Comparison of ENCODE assay signal across 1 cellular context in the genomic region with DNA sequence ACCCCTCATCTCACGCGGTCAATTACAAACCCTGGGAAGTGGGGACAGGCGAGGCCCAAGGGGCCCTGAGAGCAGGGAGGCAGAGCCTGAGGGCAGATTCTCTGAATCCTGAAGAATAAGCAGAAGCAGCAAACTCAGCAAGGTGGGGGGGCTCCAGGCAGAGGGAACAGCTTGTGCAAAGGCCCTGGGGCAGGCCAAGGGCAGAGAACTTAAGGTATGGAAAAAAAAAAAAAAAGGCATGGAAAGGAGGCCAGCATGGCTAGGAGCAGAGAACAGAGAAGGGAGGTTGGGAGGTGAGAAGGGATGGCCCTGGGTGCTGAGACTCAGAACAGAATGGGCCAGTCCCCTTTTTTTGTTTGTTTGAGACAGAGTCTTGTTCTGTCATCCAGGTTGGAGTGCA.
A peak's percentile ranks its signal among the peaks of the same experiment; 100 is the strongest.
TF ChIP-seq lines count a peak whose summit lies in the region.

No MANE protein-coding gene starts in this region.

TF ChIP-seq in K562, 482 proteins besides CTCF, POLR2A, EP300 and RAD21 (continues in another document):
- no peak for TF ChIP-seq CREM (IDR thresholded peaks at IDR 0.05; ENCODE audit: low read depth)
- TF ChIP-seq, protein P1, sequence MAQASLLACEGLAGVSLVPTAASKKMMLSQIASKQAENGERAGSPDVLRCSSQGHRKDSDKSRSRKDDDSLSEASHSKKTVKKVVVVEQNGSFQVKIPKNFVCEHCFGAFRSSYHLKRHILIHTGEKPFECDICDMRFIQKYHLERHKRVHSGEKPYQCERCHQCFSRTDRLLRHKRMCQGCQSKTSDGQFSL (CRISPR knock-in tag; IDR thresholded peaks at IDR 0.05) = peak; percentile 73
- TF ChIP-seq, protein P1 (tag; IDR thresholded peaks at IDR 0.05) = no peak
- TF ChIP-seq HCFC1 (IDR thresholded peaks at IDR 0.05; ENCODE audit: low read depth, low read length) = no peak
- no peak for TF ChIP-seq RB1 (IDR thresholded peaks at IDR 0.05; ENCODE audit: low read depth)
- no peak for TF ChIP-seq ZNF316 (IDR thresholded peaks at IDR 0.05)
- peak; percentile 31 to 43; a peak in 1 of 4 replicates for TF ChIP-seq KDM1A (IDR thresholded peaks at IDR 0.05)
- TF ChIP-seq RBM25 (IDR thresholded peaks at IDR 0.05; ENCODE audit: low read depth, low read length, severe bottlenecking) = peak; percentile 80
- TF ChIP-seq, protein P2, sequence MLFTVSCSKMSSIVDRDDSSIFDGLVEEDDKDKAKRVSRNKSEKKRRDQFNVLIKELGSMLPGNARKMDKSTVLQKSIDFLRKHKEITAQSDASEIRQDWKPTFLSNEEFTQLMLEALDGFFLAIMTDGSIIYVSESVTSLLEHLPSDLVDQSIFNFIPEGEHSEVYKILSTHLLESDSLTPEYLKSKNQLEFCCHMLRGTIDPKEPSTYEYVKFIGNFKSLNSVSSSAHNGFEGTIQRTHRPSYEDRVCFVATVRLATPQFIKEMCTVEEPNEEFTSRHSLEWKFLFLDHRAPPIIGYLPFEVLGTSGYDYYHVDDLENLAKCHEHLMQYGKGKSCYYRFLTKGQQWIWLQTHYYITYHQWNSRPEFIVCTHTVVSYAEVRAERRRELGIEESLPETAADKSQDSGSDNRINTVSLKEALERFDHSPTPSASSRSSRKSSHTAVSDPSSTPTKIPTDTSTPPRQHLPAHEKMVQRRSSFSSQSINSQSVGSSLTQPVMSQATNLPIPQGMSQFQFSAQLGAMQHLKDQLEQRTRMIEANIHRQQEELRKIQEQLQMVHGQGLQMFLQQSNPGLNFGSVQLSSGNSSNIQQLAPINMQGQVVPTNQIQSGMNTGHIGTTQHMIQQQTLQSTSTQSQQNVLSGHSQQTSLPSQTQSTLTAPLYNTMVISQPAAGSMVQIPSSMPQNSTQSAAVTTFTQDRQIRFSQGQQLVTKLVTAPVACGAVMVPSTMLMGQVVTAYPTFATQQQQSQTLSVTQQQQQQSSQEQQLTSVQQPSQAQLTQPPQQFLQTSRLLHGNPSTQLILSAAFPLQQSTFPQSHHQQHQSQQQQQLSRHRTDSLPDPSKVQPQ (CRISPR knock-in tag; IDR thresholded peaks at IDR 0.05; ENCODE audit: borderline replicate concordance) = no peak
- peak; percentile 45; the same call in 1 of the 2 replicates for TF ChIP-seq HDAC2 (IDR thresholded peaks at IDR 0.05)
- no peak for TF ChIP-seq TEAD4 (IDR thresholded peaks at IDR 0.05; ENCODE audit: low read length)
- TF ChIP-seq TEAD4 (CRISPR knock-in tag; IDR thresholded peaks at IDR 0.05; ENCODE audit: borderline replicate concordance) = no peak
- no peak for TF ChIP-seq ZNF408 (CRISPR knock-in tag; IDR thresholded peaks at IDR 0.05; ENCODE audit: low read depth)
- no peak for TF ChIP-seq ZNF224 (CRISPR knock-in tag; IDR thresholded peaks at IDR 0.05)
- peak; percentile 75 for TF ChIP-seq SMARCA5 (IDR thresholded peaks at IDR 0.05)
- peak; percentile 45 for TF ChIP-seq PHF20 (IDR thresholded peaks at IDR 0.05; ENCODE audit: partially characterized antibody)
- TF ChIP-seq ZNF282 (CRISPR knock-in tag; IDR thresholded peaks at IDR 0.05) = no peak
- TF ChIP-seq ZNF23 (CRISPR knock-in tag; IDR thresholded peaks at IDR 0.05) = no peak
- TF ChIP-seq ZNF197 (CRISPR knock-in tag; IDR thresholded peaks at IDR 0.05; ENCODE audit: low read depth) = no peak
- TF ChIP-seq HDAC1 (IDR thresholded peaks at IDR 0.05) = peak in 1 of 2 experiments; percentile 28; a peak in 1 of 4 replicates
- TF ChIP-seq, protein P3, sequence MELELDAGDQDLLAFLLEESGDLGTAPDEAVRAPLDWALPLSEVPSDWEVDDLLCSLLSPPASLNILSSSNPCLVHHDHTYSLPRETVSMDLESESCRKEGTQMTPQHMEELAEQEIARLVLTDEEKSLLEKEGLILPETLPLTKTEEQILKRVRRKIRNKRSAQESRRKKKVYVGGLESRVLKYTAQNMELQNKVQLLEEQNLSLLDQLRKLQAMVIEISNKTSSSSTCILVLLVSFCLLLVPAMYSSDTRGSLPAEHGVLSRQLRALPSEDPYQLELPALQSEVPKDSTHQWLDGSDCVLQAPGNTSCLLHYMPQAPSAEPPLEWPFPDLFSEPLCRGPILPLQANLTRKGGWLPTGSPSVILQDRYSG (tag; conservative IDR thresholded peaks at IDR 0.05; ENCODE audit: low read depth) = no peak
- TF ChIP-seq DNMT1 (IDR thresholded peaks at IDR 0.05) = no peak
- no peak for TF ChIP-seq ADNP (tag; IDR thresholded peaks at IDR 0.05)
- TF ChIP-seq, protein P4, sequence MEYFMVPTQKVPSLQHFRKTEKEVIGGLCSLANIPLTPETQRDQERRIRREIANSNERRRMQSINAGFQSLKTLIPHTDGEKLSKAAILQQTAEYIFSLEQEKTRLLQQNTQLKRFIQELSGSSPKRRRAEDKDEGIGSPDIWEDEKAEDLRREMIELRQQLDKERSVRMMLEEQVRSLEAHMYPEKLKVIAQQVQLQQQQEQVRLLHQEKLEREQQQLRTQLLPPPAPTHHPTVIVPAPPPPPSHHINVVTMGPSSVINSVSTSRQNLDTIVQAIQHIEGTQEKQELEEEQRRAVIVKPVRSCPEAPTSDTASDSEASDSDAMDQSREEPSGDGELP (CRISPR knock-in tag; IDR thresholded peaks at IDR 0.05; ENCODE audit: borderline replicate concordance) = no peak
- TF ChIP-seq SRSF9 (IDR thresholded peaks at IDR 0.05; ENCODE audit: borderline replicate concordance, low read depth, low read length) = no peak
- TF ChIP-seq, protein P5, sequence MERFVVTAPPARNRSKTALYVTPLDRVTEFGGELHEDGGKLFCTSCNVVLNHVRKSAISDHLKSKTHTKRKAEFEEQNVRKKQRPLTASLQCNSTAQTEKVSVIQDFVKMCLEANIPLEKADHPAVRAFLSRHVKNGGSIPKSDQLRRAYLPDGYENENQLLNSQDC (CRISPR knock-in tag; IDR thresholded peaks at IDR 0.05) = no peak
- TF ChIP-seq MEF2D (tag; conservative IDR thresholded peaks at IDR 0.05; ENCODE audit: low read depth) = no peak
- TF ChIP-seq, protein P6, sequence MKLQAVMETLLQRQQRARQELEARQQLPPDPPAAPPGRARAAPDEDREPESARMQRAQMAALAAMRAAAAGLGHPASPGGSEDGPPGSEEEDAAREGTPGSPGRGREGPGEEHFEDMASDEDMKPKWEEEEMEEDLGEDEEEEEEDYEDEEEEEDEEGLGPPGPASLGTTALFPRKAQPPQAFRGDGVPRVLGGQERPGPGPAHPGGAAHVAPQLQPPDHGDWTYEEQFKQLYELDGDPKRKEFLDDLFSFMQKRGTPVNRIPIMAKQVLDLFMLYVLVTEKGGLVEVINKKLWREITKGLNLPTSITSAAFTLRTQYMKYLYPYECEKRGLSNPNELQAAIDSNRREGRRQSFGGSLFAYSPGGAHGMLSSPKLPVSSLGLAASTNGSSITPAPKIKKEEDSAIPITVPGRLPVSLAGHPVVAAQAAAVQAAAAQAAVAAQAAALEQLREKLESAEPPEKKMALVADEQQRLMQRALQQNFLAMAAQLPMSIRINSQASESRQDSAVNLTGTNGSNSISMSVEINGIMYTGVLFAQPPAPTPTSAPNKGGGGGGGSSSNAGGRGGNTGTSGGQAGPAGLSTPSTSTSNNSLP (IDR thresholded peaks at IDR 0.05; ENCODE audit: borderline replicate concordance, low read depth, low read length) = no peak
- TF ChIP-seq BCOR (IDR thresholded peaks at IDR 0.05) = peak; percentile 84
- TF ChIP-seq ZNF75A (CRISPR knock-in tag; IDR thresholded peaks at IDR 0.05) = no peak
- TF ChIP-seq ETV6 (IDR thresholded peaks at IDR 0.05; ENCODE audit: borderline replicate concordance in 1 of 2, low read depth in 2 of 2, low read length in 1 of 2) = no peak
- no peak for TF ChIP-seq ETV6 (CRISPR knock-in tag; IDR thresholded peaks at IDR 0.05; ENCODE audit: borderline replicate concordance)
- 0 out of 4 replicates have a peak, but pooled peaks of 1 of the 2 experiments have one; percentile 21 for TF ChIP-seq RCOR1 (IDR thresholded peaks at IDR 0.05; ENCODE audit: borderline replicate concordance in 1 of 2, low read depth in 2 of 2, low read length in 2 of 2)
- no peak for TF ChIP-seq NCOA1 (IDR thresholded peaks at IDR 0.05; ENCODE audit: low read depth)
- TF ChIP-seq SP1 (CRISPR knock-in tag; IDR thresholded peaks at IDR 0.05) = no peak
- no peak for TF ChIP-seq TAF1 (IDR thresholded peaks at IDR 0.05; ENCODE audit: control insufficient read depth, extremely low read depth, insufficient read depth, low read length, severe bottlenecking)
- TF ChIP-seq, protein P7, sequence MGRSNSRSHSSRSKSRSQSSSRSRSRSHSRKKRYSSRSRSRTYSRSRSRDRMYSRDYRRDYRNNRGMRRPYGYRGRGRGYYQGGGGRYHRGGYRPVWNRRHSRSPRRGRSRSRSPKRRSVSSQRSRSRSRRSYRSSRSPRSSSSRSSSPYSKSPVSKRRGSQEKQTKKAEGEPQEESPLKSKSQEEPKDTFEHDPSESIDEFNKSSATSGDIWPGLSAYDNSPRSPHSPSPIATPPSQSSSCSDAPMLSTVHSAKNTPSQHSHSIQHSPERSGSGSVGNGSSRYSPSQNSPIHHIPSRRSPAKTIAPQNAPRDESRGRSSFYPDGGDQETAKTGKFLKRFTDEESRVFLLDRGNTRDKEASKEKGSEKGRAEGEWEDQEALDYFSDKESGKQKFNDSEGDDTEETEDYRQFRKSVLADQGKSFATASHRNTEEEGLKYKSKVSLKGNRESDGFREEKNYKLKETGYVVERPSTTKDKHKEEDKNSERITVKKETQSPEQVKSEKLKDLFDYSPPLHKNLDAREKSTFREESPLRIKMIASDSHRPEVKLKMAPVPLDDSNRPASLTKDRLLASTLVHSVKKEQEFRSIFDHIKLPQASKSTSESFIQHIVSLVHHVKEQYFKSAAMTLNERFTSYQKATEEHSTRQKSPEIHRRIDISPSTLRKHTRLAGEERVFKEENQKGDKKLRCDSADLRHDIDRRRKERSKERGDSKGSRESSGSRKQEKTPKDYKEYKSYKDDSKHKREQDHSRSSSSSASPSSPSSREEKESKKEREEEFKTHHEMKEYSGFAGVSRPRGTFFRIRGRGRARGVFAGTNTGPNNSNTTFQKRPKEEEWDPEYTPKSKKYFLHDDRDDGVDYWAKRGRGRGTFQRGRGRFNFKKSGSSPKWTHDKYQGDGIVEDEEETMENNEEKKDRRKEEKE (IDR thresholded peaks at IDR 0.05; ENCODE audit: borderline replicate concordance in 1 of 2, control insufficient read depth in 1 of 2, low read depth in 2 of 2, low read length in 1 of 2) = no peak
- no peak for TF ChIP-seq ZNF76 (CRISPR knock-in tag; IDR thresholded peaks at IDR 0.05; ENCODE audit: borderline replicate concordance)
- TF ChIP-seq HSF4 (CRISPR knock-in tag; IDR thresholded peaks at IDR 0.05; ENCODE audit: borderline replicate concordance) = no peak
- TF ChIP-seq, protein P8, sequence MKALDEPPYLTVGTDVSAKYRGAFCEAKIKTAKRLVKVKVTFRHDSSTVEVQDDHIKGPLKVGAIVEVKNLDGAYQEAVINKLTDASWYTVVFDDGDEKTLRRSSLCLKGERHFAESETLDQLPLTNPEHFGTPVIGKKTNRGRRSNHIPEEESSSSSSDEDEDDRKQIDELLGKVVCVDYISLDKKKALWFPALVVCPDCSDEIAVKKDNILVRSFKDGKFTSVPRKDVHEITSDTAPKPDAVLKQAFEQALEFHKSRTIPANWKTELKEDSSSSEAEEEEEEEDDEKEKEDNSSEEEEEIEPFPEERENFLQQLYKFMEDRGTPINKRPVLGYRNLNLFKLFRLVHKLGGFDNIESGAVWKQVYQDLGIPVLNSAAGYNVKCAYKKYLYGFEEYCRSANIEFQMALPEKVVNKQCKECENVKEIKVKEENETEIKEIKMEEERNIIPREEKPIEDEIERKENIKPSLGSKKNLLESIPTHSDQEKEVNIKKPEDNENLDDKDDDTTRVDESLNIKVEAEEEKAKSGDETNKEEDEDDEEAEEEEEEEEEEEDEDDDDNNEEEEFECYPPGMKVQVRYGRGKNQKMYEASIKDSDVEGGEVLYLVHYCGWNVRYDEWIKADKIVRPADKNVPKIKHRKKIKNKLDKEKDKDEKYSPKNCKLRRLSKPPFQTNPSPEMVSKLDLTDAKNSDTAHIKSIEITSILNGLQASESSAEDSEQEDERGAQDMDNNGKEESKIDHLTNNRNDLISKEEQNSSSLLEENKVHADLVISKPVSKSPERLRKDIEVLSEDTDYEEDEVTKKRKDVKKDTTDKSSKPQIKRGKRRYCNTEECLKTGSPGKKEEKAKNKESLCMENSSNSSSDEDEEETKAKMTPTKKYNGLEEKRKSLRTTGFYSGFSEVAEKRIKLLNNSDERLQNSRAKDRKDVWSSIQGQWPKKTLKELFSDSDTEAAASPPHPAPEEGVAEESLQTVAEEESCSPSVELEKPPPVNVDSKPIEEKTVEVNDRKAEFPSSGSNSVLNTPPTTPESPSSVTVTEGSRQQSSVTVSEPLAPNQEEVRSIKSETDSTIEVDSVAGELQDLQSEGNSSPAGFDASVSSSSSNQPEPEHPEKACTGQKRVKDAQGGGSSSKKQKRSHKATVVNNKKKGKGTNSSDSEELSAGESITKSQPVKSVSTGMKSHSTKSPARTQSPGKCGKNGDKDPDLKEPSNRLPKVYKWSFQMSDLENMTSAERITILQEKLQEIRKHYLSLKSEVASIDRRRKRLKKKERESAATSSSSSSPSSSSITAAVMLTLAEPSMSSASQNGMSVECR (CRISPR knock-in tag; IDR thresholded peaks at IDR 0.05) = 0 out of 2 replicates have a peak, but pooled peaks have one; percentile 15
- no peak for TF ChIP-seq PHF8 (IDR thresholded peaks at IDR 0.05; ENCODE audit: borderline replicate concordance, low read length)
- TF ChIP-seq DPF2 (IDR thresholded peaks at IDR 0.05) = no peak
- no peak for TF ChIP-seq ZKSCAN3 (CRISPR knock-in tag; IDR thresholded peaks at IDR 0.05)
- no peak for TF ChIP-seq ZC3H11A (IDR thresholded peaks at IDR 0.05; ENCODE audit: low read depth, low read length)
- TF ChIP-seq HNRNPUL1 (IDR thresholded peaks at IDR 0.05; ENCODE audit: low read length) = no peak
- TF ChIP-seq SOX6 (IDR thresholded peaks at IDR 0.05) = no peak
- no peak for TF ChIP-seq ZNF830 (CRISPR knock-in tag; IDR thresholded peaks at IDR 0.05)
- TF ChIP-seq FOS (IDR thresholded peaks at IDR 0.05; ENCODE audit: extremely low read depth, insufficient read length) = no peak
- TF ChIP-seq ARID1B (IDR thresholded peaks at IDR 0.05) = no peak
- TF ChIP-seq, protein P9, sequence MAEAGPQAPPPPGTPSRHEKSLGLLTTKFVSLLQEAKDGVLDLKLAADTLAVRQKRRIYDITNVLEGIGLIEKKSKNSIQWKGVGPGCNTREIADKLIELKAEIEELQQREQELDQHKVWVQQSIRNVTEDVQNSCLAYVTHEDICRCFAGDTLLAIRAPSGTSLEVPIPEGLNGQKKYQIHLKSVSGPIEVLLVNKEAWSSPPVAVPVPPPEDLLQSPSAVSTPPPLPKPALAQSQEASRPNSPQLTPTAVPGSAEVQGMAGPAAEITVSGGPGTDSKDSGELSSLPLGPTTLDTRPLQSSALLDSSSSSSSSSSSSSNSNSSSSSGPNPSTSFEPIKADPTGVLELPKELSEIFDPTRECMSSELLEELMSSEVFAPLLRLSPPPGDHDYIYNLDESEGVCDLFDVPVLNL (CRISPR knock-in tag; IDR thresholded peaks at IDR 0.05; ENCODE audit: low read depth) = no peak
- TF ChIP-seq, protein P10, sequence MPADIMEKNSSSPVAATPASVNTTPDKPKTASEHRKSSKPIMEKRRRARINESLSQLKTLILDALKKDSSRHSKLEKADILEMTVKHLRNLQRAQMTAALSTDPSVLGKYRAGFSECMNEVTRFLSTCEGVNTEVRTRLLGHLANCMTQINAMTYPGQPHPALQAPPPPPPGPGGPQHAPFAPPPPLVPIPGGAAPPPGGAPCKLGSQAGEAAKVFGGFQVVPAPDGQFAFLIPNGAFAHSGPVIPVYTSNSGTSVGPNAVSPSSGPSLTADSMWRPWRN (IDR thresholded peaks at IDR 0.05; ENCODE audit: low read depth) = no peak
- no peak for TF ChIP-seq ZNF212 (CRISPR knock-in tag; IDR thresholded peaks at IDR 0.05)
- TF ChIP-seq CBX1 (IDR thresholded peaks at IDR 0.05; ENCODE audit: low read depth) = 0 out of 2 replicates have a peak, but pooled peaks have one; percentile 33
- no peak for TF ChIP-seq GABPB1 (CRISPR knock-in tag; IDR thresholded peaks at IDR 0.05)
